ENCODE assay signal across 14 cellular contexts in genomic region chr17:29927546-29927945, GRCh38. TPM values are rescaled to one million over a fixed set of nuclear protein-coding genes. Genes with fewer than 3 reads are reported as not detected.
DNase-seq lines count a peak whose midpoint lies in the region; ATAC-seq and TF ChIP-seq lines count a peak whose summit lies in the region.
"Had no signal": no experiment of that assay in that cellular context is flagged by ENCODE, and none has a peak within 500 bp of the region (broad histone marks: within the 10 kb centered on the region; RNA-seq: fewer than 3 reads in every experiment).

No MANE protein-coding gene starts in this region.

- H3K36me3 Mint-ChIP-seq in T-helper 17 cell (ENCODE audit: low read depth), result peaks cover 8% of the 10 kb centered on the region
- no peaks in the 10 kb centered on the region for H3K36me3 Mint-ChIP-seq in glutamatergic neuron (ENCODE audit: unreplicated experiment)

- H4K20me1 ChIP-seq in DOHH2 (ENCODE audit: control insufficient read depth, insufficient read depth, low read depth, low read length), result 0 out of 2 replicates have a peak, but pooled peaks cover 6% of the 10 kb centered on the region

- peaks cover 5% of the 10 kb centered on the region for H3F3A ChIP-seq in DOHH2 (ENCODE audit: control insufficient read depth, insufficient read depth)

- TF ChIP-seq CTCF in DOHH2 (IDR thresholded peaks at IDR 0.05; ENCODE audit: low read depth, low read length, poor library complexity, severe bottlenecking) (no peak), glutamatergic neuron (IDR thresholded peaks at IDR 0.05; ENCODE audit: partially characterized antibody, unreplicated experiment) (no peak)

- H3K9me3 ChIP-seq in DOHH2 (ENCODE audit: control insufficient read depth, insufficient read depth, low read length) (no peaks in the 10 kb centered on the region), T-helper 17 cell (ENCODE audit: control insufficient read depth, low read length, poor library complexity, severe bottlenecking) (no peaks in the 10 kb centered on the region)
- H3K9me3 ChIP-seq: SJCRH30 had no signal

- no peaks in the 10 kb centered on the region for H3K9me2 ChIP-seq in DOHH2 (replicated peaks; ENCODE audit: control insufficient read depth, low read length)

- H3K27me3 ChIP-seq in ACC112 (ENCODE audit: insufficient read depth, low read length), result no peaks in the 10 kb centered on the region
- H3K27me3 ChIP-seq in DOHH2 (ENCODE audit: control insufficient read depth, low read length), result no peaks in the 10 kb centered on the region
- H3K27me3 ChIP-seq: SJCRH30 had no signal

- no peak overlapping the region for H3K27ac ChIP-seq in ACC112 (ENCODE audit: low read depth, low read length)
- H3K27ac ChIP-seq in DOHH2 (ENCODE audit: low read depth, low read length), result no peak overlapping the region
- H3K27ac ChIP-seq: epithelial cell of prostate, SJCRH30 had no signal

- H3K4me1 Mint-ChIP-seq in T-helper 17 cell (peaks cover 27% of the 10 kb centered on the region), glutamatergic neuron (ENCODE audit: low read depth, unreplicated experiment) (peaks cover 12% of the 10 kb centered on the region)

- no peaks in the 10 kb centered on the region for H3K36me3 ChIP-seq in ACC112 (ENCODE audit: insufficient read depth, low read length)
- H3K36me3 ChIP-seq in DOHH2 (ENCODE audit: control insufficient read depth, low read length), result peaks cover 39% of the 10 kb centered on the region

- H3K4me3 Mint-ChIP-seq in T-helper 17 cell (peak overlapping the region; percentile 21), glutamatergic neuron (ENCODE audit: unreplicated experiment) (peak overlapping the region; percentile 69)

- peaks cover 7% of the 10 kb centered on the region for H3K9me3 Mint-ChIP-seq in glutamatergic neuron (ENCODE audit: unreplicated experiment)

- peaks cover 53% of the 10 kb centered on the region for H3K79me2 ChIP-seq in ACC112 (ENCODE audit: control insufficient read depth, insufficient read depth, low read length, unreplicated experiment)
- peaks cover 78% of the 10 kb centered on the region for H3K79me2 ChIP-seq in DOHH2 (ENCODE audit: control insufficient read depth, low read length)

- DNase-seq in T-helper 17 cell (no peak), glutamatergic neuron (no peak)
- DNase-seq in stimulated activated CD4-positive, alpha-beta T cell treated with anti-CD3 and anti-CD28 coated beads, Interleukin-12 subunit alpha, Interleukin-12 subunit beta, amount 100 ng/mL, for 4 hours, result no peak
- DNase-seq: activated T-cell treated with anti-CD3 and anti-CD28 coated beads, Interleukin-2, amount 50 U/mL, for 48 hours; CD4-positive, alpha-beta memory T cell; midbrain; retina; SJCRH30 had no signal

- peak overlapping the region; percentile 85 for H3K4me2 ChIP-seq in DOHH2 (ENCODE audit: low read length)

- H3K4me3 ChIP-seq in ACC112 (ENCODE audit: low read depth, low read length) (peak overlapping the region; percentile 91), DOHH2 (ENCODE audit: low read length) (peak overlapping the region; percentile 87)

- TF ChIP-seq POLR2A in GM18505 (IDR thresholded peaks at IDR 0.05; ENCODE audit: borderline replicate concordance, extremely low read depth, insufficient read depth, insufficient read length), result no peak

- no peak overlapping the region for H2AFZ ChIP-seq in ACC112 (ENCODE audit: low read length, unreplicated experiment)

- H3K4me1 ChIP-seq in ACC112 (ENCODE audit: control insufficient read depth, insufficient read depth, low read length, unreplicated experiment) (peaks cover 23% of the 10 kb centered on the region), DOHH2 (ENCODE audit: control insufficient read depth, low read length) (peaks cover 39% of the 10 kb centered on the region)

- peak overlapping the region; percentile 73 for H3K27ac Mint-ChIP-seq in T-helper 17 cell
- no peak overlapping the region for H3K27ac Mint-ChIP-seq in glutamatergic neuron (ENCODE audit: unreplicated experiment)

- ATAC-seq in T-helper 17 cell (no peak), GM18505 (IDR thresholded peaks at IDR 0.05; ENCODE audit: unreplicated experiment) (no peak), GM18867 (IDR thresholded peaks at IDR 0.05; ENCODE audit: unreplicated experiment) (no peak), GM21825 (IDR thresholded peaks at IDR 0.05; ENCODE audit: unreplicated experiment) (no peak)

- H3K27me3 Mint-ChIP-seq in T-helper 17 cell (no peaks in the 10 kb centered on the region), glutamatergic neuron (ENCODE audit: unreplicated experiment) (peaks cover 8% of the 10 kb centered on the region)
- H3K27me3 Mint-ChIP-seq: CD4-positive, alpha-beta memory T cell had no signal

RNA-seq across cellular contexts. Expression of gene SSH2, which starts 2.5 kb away (rescaled TPM):
- 10 to 100 TPM; 72.2 to 72.7 TPM for total RNA-seq in T-helper 17 cell
- 46.5 TPM for total RNA-seq in glutamatergic neuron (ENCODE audit: unreplicated experiment)

RNA-seq across cellular contexts. Expression of gene EFCAB5, which starts 13.9 kb away (rescaled TPM):
- total RNA-seq in T-helper 17 cell (under 1 TPM in 1 of 2 donors, not detected in 1; 0.55 TPM), glutamatergic neuron (ENCODE audit: unreplicated experiment) (0.69 TPM)
- total RNA-seq: SJCRH30 had no signal
